In genomic region chr1:226095286-226095685, GRCh38 we compare ENCODE assay signal across 20 cellular contexts. TPM values are rescaled to one million over a fixed set of nuclear protein-coding genes. Genes with fewer than 3 reads are reported as not detected.
DNase-seq lines count a peak whose midpoint lies in the region; ATAC-seq, FAIRE-seq and TF ChIP-seq lines count a peak whose summit lies in the region.
"Had no signal": no experiment of that assay in that cellular context is flagged by ENCODE, and none has a peak within 500 bp of the region (broad histone marks: within the 10 kb centered on the region; RNA-seq: fewer than 3 reads in every experiment).

No MANE protein-coding gene starts in this region.

- H3K27me3 Mint-ChIP-seq in neural progenitor cell (ENCODE audit: insufficient read depth, low read depth) = peaks cover 9% of the 10 kb centered on the region

- H3K79me2 ChIP-seq in HepG2 (ENCODE audit: insufficient read depth, low read length) (no peaks in the 10 kb centered on the region), neural progenitor cell (ENCODE audit: low read depth) (no peaks in the 10 kb centered on the region)

- no peak overlapping the region for H3K4me3 ChIP-seq in HepG2 (replicated peaks in 1 of 3; ENCODE audit: insufficient read depth in 1 of 3, low read depth in 2 of 3, low read length in 3 of 3)
- H3K4me3 ChIP-seq in right lobe of liver = no peak overlapping the region
- H3K4me3 ChIP-seq in neural progenitor cell = no peak overlapping the region
- no peak overlapping the region for H3K4me3 ChIP-seq in spleen
- no peak overlapping the region for H3K4me3 ChIP-seq in uterus
- H3K4me3 ChIP-seq: A549, HAP-1 had no signal

- H3K27ac ChIP-seq in HepG2 (ENCODE audit: extremely low read length, insufficient read depth, low read length) (no peak overlapping the region), right lobe of liver (no peak overlapping the region), neural progenitor cell (no peak overlapping the region), spleen (no peak overlapping the region), uterus (no peak overlapping the region)
- H3K27ac ChIP-seq: A549, C4-2B had no signal

- BruUV-seq in HepG2 (replicated peaks; lab: Mats Ljungman, UMichigan) = no TSS peak

- peak; percentile 21 for ATAC-seq in HepG2
- ATAC-seq in right lobe of liver = no peak
- ATAC-seq: A549; CD8-positive, alpha-beta T cell had no signal

- no peaks in the 10 kb centered on the region for H4K20me1 ChIP-seq in HepG2 (ENCODE audit: insufficient read depth, low read length)
- no peaks in the 10 kb centered on the region for H4K20me1 ChIP-seq in neural progenitor cell (ENCODE audit: low read depth)

- H3K9ac ChIP-seq in HepG2 (ENCODE audit: insufficient read depth, low read depth, low read length) = no peak overlapping the region
- no peak overlapping the region for H3K9ac ChIP-seq in neural progenitor cell

- 16% methylated on average over 2 of the region's 2 CpGs for whole genome bisulfite sequencing in HepG2 (ENCODE audit: low lambda C conversion rate)
- no CpG with 5 or more reads among the region's 2 CpGs for WGBS in right lobe of liver (ENCODE audit: insufficient coverage, low coverage, low lambda C conversion rate, missing lambda C conversion rate)
- 71 to 91% (median 88%) methylated on average over 2 of the region's 2 CpGs for WGBS in spleen, 5 donors

- TF ChIP-seq CTCF in HepG2 (CRISPR knock-in tag; IDR thresholded peaks at IDR 0.05) = no peak
- no peak for TF ChIP-seq CTCF in right lobe of liver (IDR thresholded peaks at IDR 0.05)
- no peak for TF ChIP-seq CTCF in neural progenitor cell (IDR thresholded peaks at IDR 0.05)
- no peak for TF ChIP-seq CTCF in spleen (IDR thresholded peaks at IDR 0.05 in 8 of 11, conservative IDR thresholded peaks at IDR 0.05 in 3 of 11)
- TF ChIP-seq CTCF in uterus (IDR thresholded peaks at IDR 0.05) = no peak

- no peak for TF ChIP-seq POLR2A in HepG2 (IDR thresholded peaks at IDR 0.05; ENCODE audit: insufficient read depth in 1 of 2, low read depth in 2 of 2, low read length in 2 of 2)
- no peak for TF ChIP-seq POLR2A in right lobe of liver (IDR thresholded peaks at IDR 0.05)
- no peak for TF ChIP-seq POLR2A in spleen (IDR thresholded peaks at IDR 0.05)
- TF ChIP-seq POLR2A in uterus (IDR thresholded peaks at IDR 0.05) = no peak

- in situ Hi-C loops in HepG2 (cut with HindIII; ENCODE audit: extremely low pct_ligation_motif_present, low pct_unique_long_range_greater_than_20kb) = no loop called here

- H3K4me2 ChIP-seq in HepG2 (ENCODE audit: low read depth, low read length) (no peak overlapping the region), neural progenitor cell (no peak overlapping the region)
- H3K4me2 ChIP-seq: A549 had no signal

- H3K27ac Mint-ChIP-seq in neural progenitor cell = peak overlapping the region; percentile 86
- H3K27ac Mint-ChIP-seq: CD8-positive, alpha-beta T cell; HFFc6 had no signal

- H2AFZ ChIP-seq in HepG2 (ENCODE audit: low read length) = no peak overlapping the region
- no peak overlapping the region for H2AFZ ChIP-seq in neural progenitor cell (replicated peaks)

- H3K4me1 Mint-ChIP-seq in neural progenitor cell = peaks cover 11% of the 10 kb centered on the region

- H3K36me3 ChIP-seq in HepG2 (replicated peaks in 1 of 2; ENCODE audit: control insufficient read depth in 1 of 2, insufficient read depth in 2 of 2, low read length in 2 of 2) = no peaks in the 10 kb centered on the region
- no peaks in the 10 kb centered on the region for H3K36me3 ChIP-seq in right lobe of liver
- no peaks in the 10 kb centered on the region for H3K36me3 ChIP-seq in neural progenitor cell
- H3K36me3 ChIP-seq in spleen = no peaks in the 10 kb centered on the region
- no peaks in the 10 kb centered on the region for H3K36me3 ChIP-seq in uterus
- H3K36me3 ChIP-seq: BE2C, HAP-1 had no signal

- H3K4me3 Mint-ChIP-seq in neural progenitor cell = no peak overlapping the region
- H3K4me3 Mint-ChIP-seq: CD8-positive, alpha-beta T cell; HFFc6 had no signal

- CTCF ChIA-PET in HepG2 (lab: Yijun Ruan, JAX; ENCODE audit: low intra/inter-chr PET ratio, low total read pairs) = no interaction called here

- POLR2A ChIA-PET in HepG2 (lab: Yijun Ruan, JAX) = no interaction called here

- no peak for FAIRE-seq in HepG2 (lab: Jason Lieb, UNC)
- FAIRE-seq: A549, D721Med, G401.6, GM12892, H1 had no signal

- TF ChIP-seq EP300 in HepG2 (IDR thresholded peaks at IDR 0.05; ENCODE audit: low read depth in 2 of 2, low read length in 2 of 2) (no peak), HepG2 (CRISPR knock-in tag; IDR thresholded peaks at IDR 0.05; ENCODE audit: borderline replicate concordance) (no peak)

- no peaks in the 10 kb centered on the region for H3K9me3 Mint-ChIP-seq in neural progenitor cell
- H3K9me3 Mint-ChIP-seq: CD8-positive, alpha-beta T cell; HFFc6 had no signal

- no peak for TF ChIP-seq RAD21 in HepG2 (CRISPR knock-in tag; IDR thresholded peaks at IDR 0.05)

- no peaks in the 10 kb centered on the region for H3K9me3 ChIP-seq in HepG2 (ENCODE audit: low read length)
- no peaks in the 10 kb centered on the region for H3K9me3 ChIP-seq in right lobe of liver
- H3K9me3 ChIP-seq in neural progenitor cell (ENCODE audit: low read depth) = no peaks in the 10 kb centered on the region
- no peaks in the 10 kb centered on the region for H3K9me3 ChIP-seq in spleen
- H3K9me3 ChIP-seq in uterus = no peaks in the 10 kb centered on the region
- H3K9me3 ChIP-seq: A549, BE2C, HAP-1 had no signal

- H3K4me1 ChIP-seq in HepG2 (ENCODE audit: insufficient read depth, low read length) (peaks cover 10% of the 10 kb centered on the region; the same call in 1 of the 2 replicates), right lobe of liver (no peaks in the 10 kb centered on the region), neural progenitor cell (no peaks in the 10 kb centered on the region), spleen (peaks cover 0 to 7% (median 6%) of the 10 kb centered on the region in 6 donors), uterus (peaks cover 0 to 3% of the 10 kb centered on the region in 2 donors)
- H3K4me1 ChIP-seq: A549, BE2C had no signal

- H3F3A ChIP-seq in neural progenitor cell (ENCODE audit: low read depth) = no peaks in the 10 kb centered on the region

- intact Hi-C loops in HepG2 (cut with micrococcal nuclease; ENCODE audit: unreplicated experiment) = no loop called here
- intact Hi-C loops in right lobe of liver (cut with DNase I) = no loop called here
- intact Hi-C loops in spleen (cut with DNase I; ENCODE audit: low total_unique reads) = no loop called here
- intact Hi-C loops in uterus (cut with DNase I; ENCODE audit: low total_unique reads) = no loop called here

- DNase-seq in HepG2 (ENCODE audit: low spot score) (no peak), right lobe of liver (no peak), neural progenitor cell (ENCODE audit: low spot score) (no peak), spleen (peak; percentile 39), uterus (no peak), NCI-H345 (lab: John Stamatoyannopoulos, UW) (no peak)
- DNase-seq: BE2C; CD8-positive, alpha-beta T cell; COR-L47; DMS153; DMS79 treated with DMSO at 0.1 percent for 48 hours; EL; HFFc6 had no signal

- H3K27me3 ChIP-seq in HepG2 (ENCODE audit: control insufficient read depth in 1 of 2, insufficient read depth in 2 of 2, low read length in 2 of 2) (peaks cover 0 to 7% of the 10 kb centered on the region in 2 experiments; a peak in 2 of 5 replicates), right lobe of liver (no peaks in the 10 kb centered on the region), neural progenitor cell (peaks cover 14% of the 10 kb centered on the region), spleen (replicated peaks in 1 of 7) (no peaks in the 10 kb centered on the region), uterus (no peaks in the 10 kb centered on the region)
- H3K27me3 ChIP-seq: BE2C had no signal

- H3K36me3 Mint-ChIP-seq in neural progenitor cell = no peaks in the 10 kb centered on the region
- H3K36me3 Mint-ChIP-seq: CD8-positive, alpha-beta T cell had no signal

TF ChIP-seq in HepG2, 621 proteins besides CTCF, POLR2A, EP300 and RAD21 (continues in another document):
- TF ChIP-seq MXD1 (CRISPR knock-in tag; IDR thresholded peaks at IDR 0.05) = no peak
- no peak for TF ChIP-seq YEATS2 (CRISPR knock-in tag; IDR thresholded peaks at IDR 0.05; ENCODE audit: borderline replicate concordance)
- TF ChIP-seq ZNF143 (CRISPR knock-in tag; IDR thresholded peaks at IDR 0.05) = no peak

RNA-seq across cellular contexts. Expression of gene H3-3A, which starts 32.8 kb away (rescaled TPM):
- total RNA-seq in HepG2 (2016; rRNA removed; fragmentation: Illumina TruSeq; extraction: Trizol) = 221 and 312 TPM in 2 replicates
- total RNA-seq in HepG2 (2016; cell fraction: cytosol; rRNA removed; fragmentation: Illumina TruSeq; extraction: Trizol; ENCODE audit: low read depth) = 48.7 and 49.7 TPM in 2 replicates
- 221 and 332 TPM in 2 replicates for total RNA-seq in HepG2 (2016; cell fraction: insoluble cytoplasmic fraction; rRNA removed; fragmentation: Illumina TruSeq; extraction: Trizol)
- total RNA-seq in HepG2 (2016; cell fraction: membrane; rRNA removed; fragmentation: Illumina TruSeq; extraction: Trizol) = 115 and 120 TPM in 2 replicates
- total RNA-seq in HepG2 (2016; cell fraction: nucleus; rRNA removed; fragmentation: Illumina TruSeq; extraction: Trizol) = 113 and 117 TPM in 2 replicates
- polyA plus RNA-seq in HepG2 (2011; rRNA removed) = 244 and 320 TPM in 2 replicates
- 305 and 322 TPM in 2 replicates for polyA plus RNA-seq in HepG2 (2011; cell fraction: cytosol; rRNA removed)
- polyA plus RNA-seq in HepG2 (2011; cell fraction: nucleus; rRNA removed) = 46.1 and 49.0 TPM in 2 replicates
- polyA plus RNA-seq in HepG2 (2012) = 222 and 335 TPM in 2 replicates
- 115 and 127 TPM in 2 replicates for polyA plus RNA-seq in HepG2 (2016; cell fraction: cytosol; fragmentation: Illumina TruSeq; extraction: Trizol; ENCODE audit: low read depth)
- 671 and 752 TPM in 2 replicates for polyA plus RNA-seq in HepG2 (2016; cell fraction: insoluble cytoplasmic fraction; fragmentation: Illumina TruSeq; extraction: Trizol; ENCODE audit: low read depth)
- polyA plus RNA-seq in HepG2 (2016; cell fraction: membrane; fragmentation: Illumina TruSeq; extraction: Trizol; ENCODE audit: low read depth) = 212 and 224 TPM in 2 replicates
- polyA plus RNA-seq in HepG2 (2016; cell fraction: nucleus; fragmentation: Illumina TruSeq; extraction: Trizol; ENCODE audit: insufficient read depth, low read depth) = 301 and 310 TPM in 2 replicates
- polyA minus RNA-seq in HepG2 (2011; rRNA and poly(A)+ RNA removed; ENCODE audit: low replicate concordance) = 36.8 and 90.2 TPM in 2 replicates
- polyA minus RNA-seq in HepG2 (2011; cell fraction: cytosol; rRNA and poly(A)+ RNA removed) = 57.0 and 59.4 TPM in 2 replicates
- polyA minus RNA-seq in HepG2 (2011; cell fraction: nucleus; rRNA and poly(A)+ RNA removed) = 29.9 and 35.4 TPM in 2 replicates
- total RNA-seq in right lobe of liver = 100 to 1,000 TPM; 132 to 185 (median 156) TPM
- total RNA-seq in neural progenitor cell (ENCODE audit: low replicate concordance) = 1,442 and 1,689 TPM in 2 replicates
- 100 to 1,000 TPM; 362 to 685 (median 490) TPM for total RNA-seq in spleen
- polyA plus RNA-seq in spleen = 1,000 to 10,000 TPM in 1 of 3 donors, 100 to 1,000 TPM in 2; 837 to 1,089 (median 864) TPM
- 100 to 1,000 TPM; 261 to 572 (median 348) TPM for total RNA-seq in uterus
